In genomic region chr18:69002233-69002632, GRCh38 we compare ENCODE assay signal across 13 cellular contexts.
DNase-seq lines count a peak whose midpoint lies in the region; TF ChIP-seq lines count a peak whose summit lies in the region.
"Had no signal": no experiment of that assay in that cellular context is flagged by ENCODE, and none has a peak within 500 bp of the region (broad histone marks: within the 10 kb centered on the region; RNA-seq: fewer than 3 reads in every experiment).

No MANE protein-coding gene starts in this region.

- peak; percentile 29 for TF ChIP-seq CTCF in DOHH2 (IDR thresholded peaks at IDR 0.05; ENCODE audit: low read depth, low read length, poor library complexity, severe bottlenecking)
- peak; percentile 34 for TF ChIP-seq CTCF in HFF-Myc (IDR thresholded peaks at IDR 0.05; ENCODE audit: low read depth, low read length, missing control alignments)

- no peaks in the 10 kb centered on the region for H3F3A ChIP-seq in DOHH2 (ENCODE audit: control insufficient read depth, insufficient read depth)

- H3K36me3 ChIP-seq in DOHH2 (ENCODE audit: control insufficient read depth, low read length) (no peaks in the 10 kb centered on the region), SJCRH30 (no peaks in the 10 kb centered on the region)

- H3K4me3 ChIP-seq in DOHH2 (ENCODE audit: low read length) (no peak overlapping the region), HFF-Myc (replicated peaks; ENCODE audit: low read depth, low read length) (no peak overlapping the region), SJCRH30 (no peak overlapping the region)

- H3K4me2 ChIP-seq in DOHH2 (ENCODE audit: low read length), result no peak overlapping the region

- DNase-seq in HFF-Myc (ENCODE audit: extremely low read depth, low read depth), result no peak
- peak; percentile 9 to 52 for DNase-seq in SJCRH30
- DNase-seq in iPS-NIHi7 (ENCODE audit: extremely low spot score), result peak; percentile 20
- DNase-seq in substantia nigra (lab: John Stamatoyannopoulos, UW), result no peak
- no peak for DNase-seq in NCI-H1092 treated with DMSO at 0.1 percent for 48 hours (lab: John Stamatoyannopoulos, UW)
- no peak for DNase-seq in T1000 (lab: John Stamatoyannopoulos, UW)
- DNase-seq in D341Med (ENCODE audit: low spot score), result no peak
- DNase-seq: activated CD4-positive, CD25-positive, alpha-beta regulatory T cell; activated T-cell treated with anti-CD3 and anti-CD28 coated beads, Interleukin-2, amount 50 U/mL, for 48 hours; Karpas-422; NCI-H446; Right ventricle myocardium superior had no signal

- no peaks in the 10 kb centered on the region for H4K20me1 ChIP-seq in DOHH2 (ENCODE audit: control insufficient read depth, insufficient read depth, low read depth, low read length)

- H3K4me1 ChIP-seq in DOHH2 (ENCODE audit: control insufficient read depth, low read length) (no peaks in the 10 kb centered on the region), SJCRH30 (no peaks in the 10 kb centered on the region)

- no peak overlapping the region for H3K27ac ChIP-seq in DOHH2 (ENCODE audit: low read depth, low read length)
- H3K27ac ChIP-seq in SJCRH30, result no peak overlapping the region
- no peak overlapping the region for H3K27ac ChIP-seq in substantia nigra (ENCODE audit: low read depth, low read length, poor library complexity, severe bottlenecking)

- no peaks in the 10 kb centered on the region for H3K9me3 ChIP-seq in DOHH2 (ENCODE audit: control insufficient read depth, insufficient read depth, low read length)
- H3K9me3 ChIP-seq in SJCRH30 (replicated peaks), result no peaks in the 10 kb centered on the region

- no peaks in the 10 kb centered on the region for H3K9me2 ChIP-seq in DOHH2 (replicated peaks; ENCODE audit: control insufficient read depth, low read length)

- H3K27me3 ChIP-seq in DOHH2 (ENCODE audit: control insufficient read depth, low read length), result no peaks in the 10 kb centered on the region
- no peaks in the 10 kb centered on the region for H3K27me3 ChIP-seq in SJCRH30

- no peaks in the 10 kb centered on the region for H3K79me2 ChIP-seq in DOHH2 (ENCODE audit: control insufficient read depth, low read length)

Comparison
In these comparisons a context has a peak if more than half of its experiments do, and no peak if none do; other contexts are left out.
1. DNase-seq: peak in SJCRH30 (2 of 2) and iPS-NIHi7 (single experiment); none in HFF-Myc (single experiment), substantia nigra (0 of 49), NCI-H1092 treated with DMSO at 0.1 percent for 48 hours (single experiment), T1000 (single experiment) and D341Med (single experiment).